Comparison of ENCODE assay signal across 9 cellular contexts in the genomic region with DNA sequence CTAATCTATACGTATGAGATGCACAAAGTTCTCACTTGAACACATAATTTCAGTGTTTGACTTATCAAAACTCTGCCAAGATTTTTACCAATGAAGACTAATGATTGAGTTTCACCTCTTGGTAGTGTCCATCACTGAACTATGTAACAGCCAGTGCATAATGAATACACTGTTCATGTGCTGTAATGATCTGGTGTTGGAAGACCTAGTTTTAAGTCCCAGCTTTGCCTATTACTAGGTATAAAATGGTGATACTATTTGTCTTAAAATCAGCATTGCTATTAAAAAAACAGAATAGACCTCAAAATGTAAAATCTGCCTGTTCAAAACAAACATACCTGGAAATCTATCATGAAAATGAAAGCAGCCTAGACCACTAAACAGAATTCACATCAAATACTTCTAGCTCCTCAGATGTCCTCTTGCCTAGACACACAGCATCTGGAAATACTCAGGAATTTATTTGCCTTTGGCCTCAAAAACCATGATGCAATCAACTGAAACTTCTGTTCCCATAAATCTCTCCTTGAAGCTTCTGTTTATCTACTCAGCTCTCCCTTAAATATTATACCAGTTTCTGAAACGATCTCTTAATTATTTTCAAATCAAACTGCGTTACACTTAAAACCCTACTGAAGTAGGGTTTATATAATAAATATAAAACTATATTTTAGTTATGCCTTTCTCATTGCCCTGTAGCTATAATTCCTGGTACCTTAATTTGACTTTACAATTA. TPM values are rescaled to one million over a fixed set of nuclear protein-coding genes. Genes with fewer than 3 reads are reported as not detected.
DNase-seq lines count a peak whose midpoint lies in the region; ATAC-seq, FAIRE-seq and TF ChIP-seq lines count a peak whose summit lies in the region.
"Had no signal": no experiment of that assay in that cellular context is flagged by ENCODE, and none has a peak within 500 bp of the region (broad histone marks: within the 10 kb centered on the region; RNA-seq: fewer than 3 reads in every experiment).

No MANE protein-coding gene starts in this region.

- no peak for TF ChIP-seq CTCF in fibroblast of the aortic adventitia (IDR thresholded peaks at IDR 0.05; ENCODE audit: insufficient read depth, low read length)
- no peak for TF ChIP-seq CTCF in spleen (IDR thresholded peaks at IDR 0.05 in 8 of 11, conservative IDR thresholded peaks at IDR 0.05 in 3 of 11)

- peaks cover 0 to 35% (median 2%) of the 10 kb centered on the region in 6 donors for H3K36me3 ChIP-seq in spleen

- no peak for FAIRE-seq in RCC 7860 (lab: Jason Lieb, UNC)

- ATAC-seq in GM21576 (IDR thresholded peaks at IDR 0.05; ENCODE audit: unreplicated experiment) (no peak), GM18502 (IDR thresholded peaks at IDR 0.05; ENCODE audit: poor library complexity, unreplicated experiment) (no peak)

- peak overlapping the region in 6 of 8 donors; percentile 3 to 51 (median 28) for H3K27ac ChIP-seq in spleen

- H3K4me3 ChIP-seq in fibroblast of the aortic adventitia (ENCODE audit: low read depth, low read length) (no peak overlapping the region), spleen (no peak overlapping the region)

- H3K27me3 ChIP-seq in spleen (replicated peaks in 1 of 7): no peaks in the 10 kb centered on the region

- DNase-seq in HCEC 1CT (peak; percentile 86), SHP77 treated with DMSO at 0.1 percent for 48 hours (lab: John Stamatoyannopoulos, UW) (peak; percentile 46), fibroblast of the aortic adventitia (ENCODE audit: low read depth) (peak; percentile 97), spleen (no peak), cerebellar cortex (ENCODE audit: low spot score) (no peak), RCC 7860 (ENCODE audit: low spot score) (no peak)
- DNase-seq: activated T-cell treated with anti-CD3 and anti-CD28 coated beads, Interleukin-2, amount 50 U/mL, for 48 hours had no signal

- intact Hi-C loops in spleen (cut with DNase I; ENCODE audit: low total_unique reads): no loop called here

- H3K9me3 ChIP-seq in spleen: peaks cover 0 to under 1% (median 0%) of the 10 kb centered on the region in 8 donors

- WGBS in spleen, 5 donors: 71 to 82% (median 80%) methylated on average over 3 of the region's 3 CpGs

- TF ChIP-seq POLR2A in spleen (IDR thresholded peaks at IDR 0.05): no peak

- peaks cover 0 to 32% (median 10%) of the 10 kb centered on the region in 6 donors for H3K4me1 ChIP-seq in spleen

RNA-seq across cellular contexts. Expression of a gene that starts 38.1 kb away (rescaled TPM):
- 80.6 and 83.6 TPM in 2 replicates for total RNA-seq in fibroblast of the aortic adventitia (ENCODE audit: low replicate concordance)
- total RNA-seq in spleen: 10 to 100 TPM; 38.3 to 55.5 (median 46.4) TPM
- 10 to 100 TPM; 23.5 to 27.9 (median 27.4) TPM for polyA plus RNA-seq in spleen

RNA-seq across cellular contexts. Expression of a gene that starts 38.2 kb away (rescaled TPM):
- total RNA-seq in fibroblast of the aortic adventitia (ENCODE audit: low replicate concordance) (13.1 and 13.6 TPM in 2 replicates), spleen (10 to 100 TPM in 1 of 7 donors, 1 to 10 TPM in 6; 6.7 to 11.7 (median 9.0) TPM)
- polyA plus RNA-seq in spleen: 1 to 10 TPM; 1.2 to 2.5 (median 1.9) TPM

Comparison
In these comparisons a context has a peak if more than half of its experiments do, and no peak if none do; other contexts are left out.
1. DNase-seq: peak in HCEC 1CT (single experiment), SHP77 treated with DMSO at 0.1 percent for 48 hours (single experiment) and fibroblast of the aortic adventitia (single experiment); none in spleen (single experiment), cerebellar cortex (single experiment) and RCC 7860 (single experiment).